ENCODE assay signal across 8 cellular contexts in the genomic region with DNA sequence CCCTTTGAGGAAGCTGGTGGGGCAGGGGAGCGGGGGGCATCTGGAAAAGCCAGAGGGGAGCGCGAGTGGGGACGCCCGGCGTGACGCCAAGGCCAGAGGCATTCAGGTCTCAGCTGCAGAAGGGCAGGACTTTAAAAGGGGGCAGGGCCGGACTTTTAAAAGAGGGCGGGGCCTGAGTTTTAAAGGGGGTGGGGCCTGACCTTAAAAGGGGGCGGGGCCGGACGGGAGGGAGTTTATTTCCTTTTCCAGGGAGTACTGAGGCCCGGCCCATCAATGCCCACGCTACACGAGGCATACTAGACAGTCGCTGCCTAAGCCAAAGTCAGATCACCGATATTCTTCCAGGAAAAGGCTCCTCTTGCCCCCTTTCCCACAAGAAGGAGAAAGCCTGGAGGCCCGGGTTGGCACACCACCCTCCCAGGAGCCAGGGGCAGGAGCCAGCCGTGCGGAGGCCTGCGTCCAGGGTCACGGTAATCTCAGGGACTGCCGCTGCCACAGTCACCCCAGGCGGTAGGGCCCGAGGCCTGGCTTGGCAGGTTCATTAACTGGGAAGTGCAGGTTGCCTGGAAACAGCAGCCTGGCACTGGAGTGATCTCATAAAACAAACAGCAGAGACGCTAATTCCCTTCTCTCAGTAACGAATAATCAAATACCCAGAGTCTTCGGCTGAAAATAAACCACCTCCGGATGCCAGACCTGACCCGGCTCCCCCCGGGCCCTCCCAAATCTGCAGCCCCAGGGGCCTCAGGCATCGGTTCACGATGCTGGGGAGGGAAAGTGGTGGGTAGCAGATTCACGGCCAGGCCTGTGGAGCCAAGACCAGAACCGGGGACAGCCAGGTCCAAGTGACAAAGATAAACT.
A peak's percentile ranks its signal among the peaks of the same experiment; 100 is the strongest.
DNase-seq lines count a peak whose midpoint lies in the region; ATAC-seq and TF ChIP-seq lines count a peak whose summit lies in the region.

No MANE protein-coding gene starts in this region.

- H3K27me3 Mint-ChIP-seq in brain, result no peaks in the 10 kb centered on the region

- H3K27me3 ChIP-seq in thoracic aorta (replicated peaks; ENCODE audit: insufficient read depth), result no peaks in the 10 kb centered on the region

- H3K4me3 ChIP-seq in thoracic aorta, result peak overlapping the region; percentile 26

- H3K27ac Mint-ChIP-seq in brain, result peak overlapping the region; percentile 92 to 99 (median 96)

- peak; percentile 75 for ATAC-seq in thoracic aorta (ENCODE audit: insufficient number of reproducible peaks, low FRiP score, low read depth)
- ATAC-seq in HG03521 (IDR thresholded peaks at IDR 0.05; ENCODE audit: unreplicated experiment), result no peak

- H3K36me3 Mint-ChIP-seq in brain, result peaks cover 43% of the 10 kb centered on the region

- TF ChIP-seq CTCF in brain (conservative IDR thresholded peaks at IDR 0.05) (no peak), thoracic aorta (IDR thresholded peaks at IDR 0.05) (no peak)

- H3K4me1 ChIP-seq in thoracic aorta (ENCODE audit: control insufficient read depth in 1 of 2, low read depth in 2 of 2), result peaks cover 30 to 50% of the 10 kb centered on the region in 2 donors

- in situ Hi-C loops in Caki2 (cut with HindIII; ENCODE audit: low pct_unique_long_range_greater_than_20kb, low sequenced_read_pairs), result no loop called here

- no peaks in the 10 kb centered on the region for H3K9me3 ChIP-seq in thoracic aorta

- peak overlapping the region; percentile 24 to 75 (median 68) for H3K4me3 Mint-ChIP-seq in brain

- H3K9me3 Mint-ChIP-seq in brain, result no peaks in the 10 kb centered on the region

- peaks cover 36% of the 10 kb centered on the region for H3K36me3 ChIP-seq in thoracic aorta

- H3K27ac ChIP-seq in thoracic aorta, result peak overlapping the region; percentile 89 to 90

- DNase-seq in Caki2 (ENCODE audit: low read depth) (peak; percentile 83), NCI-H2029 treated with DMSO at 0.1 percent for 48 hours (lab: John Stamatoyannopoulos, UW) (peak; percentile 58), left kidney (ENCODE audit: low read depth, low spot score) (peak; percentile 92), thoracic aorta (ENCODE audit: low spot score) (peak; percentile 48), HuH-7 (ENCODE audit: low spot score) (no peak)
- DNase-seq in activated naive CD4-positive, alpha-beta T cell treated with Interleukin-2 at 50 U/mL for 16 hours, result no peak

- peaks cover 64% of the 10 kb centered on the region for H3K4me1 Mint-ChIP-seq in brain

Comparison
In these comparisons a context has a peak if more than half of its experiments do, and no peak if none do; other contexts are left out.
1. DNase-seq: peak in Caki2 (single experiment), NCI-H2029 treated with DMSO at 0.1 percent for 48 hours (single experiment), left kidney (single experiment) and thoracic aorta (single experiment); none in HuH-7 (single experiment) and activated naive CD4-positive, alpha-beta T cell treated with Interleukin-2 at 50 U/mL for 16 hours (single experiment).